In genomic region chr12:120669055-120669828, GRCh38 we compare ENCODE assay signal across 9 cellular contexts. TPM values are rescaled to one million over a fixed set of nuclear protein-coding genes. Genes with fewer than 3 reads are reported as not detected.
DNase-seq lines count a peak whose midpoint lies in the region; ATAC-seq lines count a peak whose summit lies in the region.
"Had no signal": no experiment of that assay in that cellular context is flagged by ENCODE, and none has a peak within 500 bp of the region (broad histone marks: within the 10 kb centered on the region; RNA-seq: fewer than 3 reads in every experiment).

No MANE protein-coding gene starts in this region.

- POLR2A ChIA-PET in activated CD4-positive, alpha-beta T cell treated with anti-CD3 and anti-CD28 coated beads for 36 hours (lab: Charles Lee) = no interaction called here

- H3K9me3 ChIP-seq in T-helper 17 cell (ENCODE audit: control insufficient read depth, low read length, poor library complexity, severe bottlenecking) = no peaks in the 10 kb centered on the region

- H3K27me3 Mint-ChIP-seq in T-helper 17 cell = peaks cover 31% of the 10 kb centered on the region
- peaks cover 2% of the 10 kb centered on the region for H3K27me3 Mint-ChIP-seq in activated CD4-positive, alpha-beta T cell treated with anti-CD3 and anti-CD28 coated beads for 36 hours
- peaks cover 0 to 16% of the 10 kb centered on the region in 2 donors for H3K27me3 Mint-ChIP-seq in natural killer cell treated with Interleukin-12 subunit alpha and Interleukin-12 subunit beta and Interleukin-15 and Interleukin-18, amount 100 ng/mL, for 72 hours

- no peaks in the 10 kb centered on the region for H3K4me1 Mint-ChIP-seq in T-helper 17 cell
- no peaks in the 10 kb centered on the region for H3K4me1 Mint-ChIP-seq in activated CD4-positive, alpha-beta T cell treated with anti-CD3 and anti-CD28 coated beads for 36 hours
- H3K4me1 Mint-ChIP-seq in natural killer cell treated with Interleukin-12 subunit alpha and Interleukin-12 subunit beta and Interleukin-15 and Interleukin-18, amount 100 ng/mL, for 72 hours (ENCODE audit: low read depth in 2 of 2) = no peaks in the 10 kb centered on the region

- peak; percentile 46 for ATAC-seq in GM18858 (IDR thresholded peaks at IDR 0.05; ENCODE audit: unreplicated experiment)
- ATAC-seq in HG02885 (IDR thresholded peaks at IDR 0.05; ENCODE audit: poor library complexity, unreplicated experiment) = peak; percentile 50
- peak; percentile 56 for ATAC-seq in T-helper 17 cell
- ATAC-seq in left lobe of liver = peak; percentile 42
- ATAC-seq in activated CD4-positive, alpha-beta T cell treated with anti-CD3 and anti-CD28 coated beads for 36 hours = no peak
- no peak for ATAC-seq in natural killer cell treated with Interleukin-12 subunit alpha and Interleukin-12 subunit beta and Interleukin-15 and Interleukin-18, amount 100 ng/mL, for 72 hours

- CTCF ChIA-PET in activated CD4-positive, alpha-beta T cell treated with anti-CD3 and anti-CD28 coated beads for 36 hours (lab: Charles Lee) = interaction anchor here (1.1 kb wide), 1 partner anchor 10 kb away, joined by 3 read pairs; no protein-coding TSS in a partner anchor

- H3K27ac Mint-ChIP-seq in T-helper 17 cell = no peak overlapping the region
- no peak overlapping the region for H3K27ac Mint-ChIP-seq in activated CD4-positive, alpha-beta T cell treated with anti-CD3 and anti-CD28 coated beads for 36 hours
- H3K27ac Mint-ChIP-seq in natural killer cell treated with Interleukin-12 subunit alpha and Interleukin-12 subunit beta and Interleukin-15 and Interleukin-18, amount 100 ng/mL, for 72 hours = no peak overlapping the region

- H3K9me3 Mint-ChIP-seq in activated CD4-positive, alpha-beta T cell treated with anti-CD3 and anti-CD28 coated beads for 36 hours (ENCODE audit: low read depth) = no peaks in the 10 kb centered on the region
- H3K9me3 Mint-ChIP-seq in natural killer cell treated with Interleukin-12 subunit alpha and Interleukin-12 subunit beta and Interleukin-15 and Interleukin-18, amount 100 ng/mL, for 72 hours = no peaks in the 10 kb centered on the region

- no peaks in the 10 kb centered on the region for H3K36me3 Mint-ChIP-seq in T-helper 17 cell (ENCODE audit: low read depth)
- H3K36me3 Mint-ChIP-seq in activated CD4-positive, alpha-beta T cell treated with anti-CD3 and anti-CD28 coated beads for 36 hours (ENCODE audit: low read depth) = no peaks in the 10 kb centered on the region
- H3K36me3 Mint-ChIP-seq in natural killer cell treated with Interleukin-12 subunit alpha and Interleukin-12 subunit beta and Interleukin-15 and Interleukin-18, amount 100 ng/mL, for 72 hours = no peaks in the 10 kb centered on the region

- DNase-seq in T-helper 17 cell = no peak
- DNase-seq in left lobe of liver (ENCODE audit: low spot score) = no peak
- no peak for DNase-seq in activated CD4-positive, alpha-beta T cell treated with anti-CD3 and anti-CD28 coated beads for 4 hours
- DNase-seq in activated CD4-positive, alpha-beta T cell treated with anti-CD3 and anti-CD28 coated beads for 36 hours = no peak
- no peak for DNase-seq in NCI-H2029 treated with DMSO at 0.1 percent for 48 hours (lab: John Stamatoyannopoulos, UW)
- no peak for DNase-seq in natural killer cell treated with Interleukin-12 subunit alpha and Interleukin-12 subunit beta and Interleukin-15 and Interleukin-18, amount 100 ng/mL, for 72 hours (ENCODE audit: low spot score)

- no peak overlapping the region for H3K4me3 Mint-ChIP-seq in T-helper 17 cell
- no peak overlapping the region for H3K4me3 Mint-ChIP-seq in activated CD4-positive, alpha-beta T cell treated with anti-CD3 and anti-CD28 coated beads for 36 hours
- no peak overlapping the region for H3K4me3 Mint-ChIP-seq in natural killer cell treated with Interleukin-12 subunit alpha and Interleukin-12 subunit beta and Interleukin-15 and Interleukin-18, amount 100 ng/mL, for 72 hours

- intact Hi-C loops in activated CD4-positive, alpha-beta T cell treated with anti-CD3 and anti-CD28 coated beads for 36 hours (cut with DNase I, micrococcal nuclease) = no loop called here

RNA-seq across cellular contexts. Expression of gene MLEC, which starts 17.7 kb away (rescaled TPM):
- total RNA-seq in T-helper 17 cell (10 to 100 TPM; 21.8 to 31.0 TPM), left lobe of liver (194 TPM)
- total RNA-seq in activated CD4-positive, alpha-beta T cell treated with anti-CD3 and anti-CD28 coated beads for 36 hours = 10 to 100 TPM; 70.6 to 89.5 TPM
- total RNA-seq in natural killer cell treated with Interleukin-12 subunit alpha and Interleukin-12 subunit beta and Interleukin-15 and Interleukin-18, amount 100 ng/mL, for 72 hours = 100 to 1,000 TPM; 115 to 158 TPM

RNA-seq across cellular contexts. Expression of gene CABP1, which starts 28.8 kb away (rescaled TPM):
- total RNA-seq in T-helper 17 cell = not detected
- 0.10 TPM for total RNA-seq in left lobe of liver
- under 1 TPM; 0.73 to 0.90 TPM for total RNA-seq in activated CD4-positive, alpha-beta T cell treated with anti-CD3 and anti-CD28 coated beads for 36 hours
- total RNA-seq in natural killer cell treated with Interleukin-12 subunit alpha and Interleukin-12 subunit beta and Interleukin-15 and Interleukin-18, amount 100 ng/mL, for 72 hours = under 1 TPM in 1 of 2 donors, not detected in 1; 0.24 TPM
- total RNA-seq: NCI-H460 had no signal

RNA-seq across cellular contexts. Expression of gene UNC119B, which starts 41.0 kb away (rescaled TPM):
- total RNA-seq in T-helper 17 cell (10 to 100 TPM; 15.2 to 16.2 TPM), left lobe of liver (10.7 TPM)
- total RNA-seq in activated CD4-positive, alpha-beta T cell treated with anti-CD3 and anti-CD28 coated beads for 36 hours = 10 to 100 TPM; 20.1 to 26.6 TPM
- total RNA-seq in natural killer cell treated with Interleukin-12 subunit alpha and Interleukin-12 subunit beta and Interleukin-15 and Interleukin-18, amount 100 ng/mL, for 72 hours = 10 to 100 TPM; 15.6 to 28.1 TPM

RNA-seq across cellular contexts. Expression of gene ACADS, which starts 56.4 kb away (rescaled TPM):
- 10 to 100 TPM in 1 of 2 donors, 1 to 10 TPM in 1; 9.1 to 10.8 TPM for total RNA-seq in T-helper 17 cell
- 198 TPM for total RNA-seq in left lobe of liver
- total RNA-seq in activated CD4-positive, alpha-beta T cell treated with anti-CD3 and anti-CD28 coated beads for 36 hours = 10 to 100 TPM; 10.1 to 17.4 TPM
- 10 to 100 TPM; 12.8 to 13.9 TPM for total RNA-seq in natural killer cell treated with Interleukin-12 subunit alpha and Interleukin-12 subunit beta and Interleukin-15 and Interleukin-18, amount 100 ng/mL, for 72 hours

Comparison
In these comparisons a context has a peak if more than half of its experiments do, and no peak if none do; other contexts are left out.
1. ATAC-seq: peak in GM18858 (single experiment), HG02885 (single experiment), T-helper 17 cell (single experiment) and left lobe of liver (single experiment); none in activated CD4-positive, alpha-beta T cell treated with anti-CD3 and anti-CD28 coated beads for 36 hours (single experiment) and natural killer cell treated with Interleukin-12 subunit alpha and Interleukin-12 subunit beta and Interleukin-15 and Interleukin-18, amount 100 ng/mL, for 72 hours (0 of 2).